8 cellular contexts compared by ENCODE assay signal in genomic region chr5:21481320-21482270, GRCh38.
DNase-seq lines count a peak whose midpoint lies in the region; ATAC-seq and TF ChIP-seq lines count a peak whose summit lies in the region.
"Not testable (repeated sequence)": the region's sequence is repeated elsewhere in the genome, so short reads cannot be mapped to it uniquely, and the experiment has no call there.

No MANE protein-coding gene starts in this region.

- H3K4me3 ChIP-seq in right cardiac atrium (ENCODE audit: low read length), result not testable (repeated sequence)

- not testable (repeated sequence) for H2AFZ ChIP-seq in H9 (ENCODE audit: low read length)

- H3K18ac ChIP-seq in H9 (ENCODE audit: insufficient read length, low read depth, low read length), result not testable (repeated sequence)

- not testable (repeated sequence) for H4K8ac ChIP-seq in H9 (replicated peaks; ENCODE audit: insufficient read length, low read depth, low read length)

- not testable (repeated sequence) for H3K56ac ChIP-seq in H9 (ENCODE audit: insufficient read length, low read depth, low read length)

- not testable (repeated sequence) for H2BK20ac ChIP-seq in H9 (ENCODE audit: low read depth, low read length, poor library complexity, severe bottlenecking)

- not testable (repeated sequence) for ATAC-seq in right cardiac atrium; naive B cell (ENCODE audit: low read depth in 2 of 2)

- not testable (repeated sequence) for H3K79me2 ChIP-seq in H9 (ENCODE audit: insufficient read depth, low read length)

- H3K9me3 Mint-ChIP-seq in H9, naive B cell: not testable (repeated sequence)

- H2BK12ac ChIP-seq in H9 (ENCODE audit: insufficient read length, low read depth, low read length), result not testable (repeated sequence)

- not testable (repeated sequence) for H2AK5ac ChIP-seq in H9 (ENCODE audit: insufficient read length, low read length)

- H3K23ac ChIP-seq in H9 (ENCODE audit: insufficient read length, low read depth, low read length), result not testable (repeated sequence)

- not testable (repeated sequence) for H3K27me3 Mint-ChIP-seq in H9 (ENCODE audit: low read depth); naive B cell

- H3K27ac Mint-ChIP-seq in H9 (peak overlapping the region in 2 of 3 experiments; percentile 80 to 86; a peak in 3 of 7 replicates), naive B cell (peak overlapping the region in 4 of 6 donors; percentile 17 to 69 (median 54))

- not testable (repeated sequence) for H3K9ac ChIP-seq in H9 (ENCODE audit: extremely low read depth, insufficient read length, low read length)

- not testable (repeated sequence) for H4K20me1 ChIP-seq in H9 (ENCODE audit: control insufficient read depth, insufficient read depth, insufficient read length)

- H3K4ac ChIP-seq in H9 (ENCODE audit: low read depth, low read length), result not testable (repeated sequence)

- not testable (repeated sequence) for H3K14ac ChIP-seq in H9 (ENCODE audit: insufficient read depth, low read length)

- H4K5ac ChIP-seq in H9 (ENCODE audit: insufficient read length, low read depth, low read length), result not testable (repeated sequence)

- peaks cover 6 to 15% of the 10 kb centered on the region in 2 experiments for H3K4me1 Mint-ChIP-seq in H9
- not testable (repeated sequence) for H3K4me1 Mint-ChIP-seq in naive B cell

- not testable (repeated sequence) for H3K9me3 ChIP-seq in H9 (ENCODE audit: control insufficient read depth, low read depth, low read length)
- H3K9me3 ChIP-seq in right cardiac atrium (ENCODE audit: control insufficient read depth, low read length), result peaks cover 16% of the 10 kb centered on the region

- not testable (repeated sequence) for H3K23me2 ChIP-seq in H9 (ENCODE audit: insufficient read length, low read depth, low read length, poor library complexity, severe bottlenecking)

- not testable (repeated sequence) for H2BK120ac ChIP-seq in H9 (ENCODE audit: low read depth, low read length, poor library complexity, severe bottlenecking)

- not testable (repeated sequence) for H3K27ac ChIP-seq in H9 (ENCODE audit: insufficient read length, low read depth, low read length); right cardiac atrium (ENCODE audit: low read length)
- H3K27ac ChIP-seq in caudate nucleus (ENCODE audit: low read depth, low read length), result peak overlapping the region; percentile 74

- TF ChIP-seq CTCF in H9 (conservative IDR thresholded peaks at IDR 0.05), result not testable (repeated sequence)

- not testable (repeated sequence) for H4K91ac ChIP-seq in H9 (ENCODE audit: insufficient read length, low read depth, low read length)

- no CpG with 5 or more reads among the region's 24 CpGs for WGBS in H9 (ENCODE audit: extremely low coverage, insufficient read length, low lambda C conversion rate)
- WGBS in right cardiac atrium, result 86% methylated on average over 24 of the region's 24 CpGs

- not testable (repeated sequence) for H3K27me3 ChIP-seq in H9 (ENCODE audit: insufficient read depth, low read length); right cardiac atrium (ENCODE audit: control insufficient read depth, insufficient read depth)

- peaks cover 13 to 22% (median 17%) of the 10 kb centered on the region in 3 experiments for H3K36me3 Mint-ChIP-seq in H9 (ENCODE audit: insufficient read depth in 1 of 3, low read depth in 3 of 3)
- H3K36me3 Mint-ChIP-seq in naive B cell, result peaks cover 20 to 22% of the 10 kb centered on the region in 2 donors

- H3T11ph ChIP-seq in H9 (ENCODE audit: low read length), result not testable (repeated sequence)

- H3K4me1 ChIP-seq in H9 (ENCODE audit: insufficient read depth, low read length); right cardiac atrium (ENCODE audit: control insufficient read depth, insufficient read depth, low read length): not testable (repeated sequence)

- H3K79me1 ChIP-seq in H9 (ENCODE audit: insufficient read depth, low read depth, low read length, poor library complexity, severe bottlenecking), result not testable (repeated sequence)

- not testable (repeated sequence) for H3K4me2 ChIP-seq in H9 (ENCODE audit: insufficient read depth, insufficient read length, low read length)

- not testable (repeated sequence) for H2BK5ac ChIP-seq in H9 (ENCODE audit: insufficient read length, low read length)

- intact Hi-C loops in right cardiac atrium (cut with DNase I); posterior vena cava (cut with DNase I): not testable (repeated sequence)

- not testable (repeated sequence) for DNase-seq in H9; caudate nucleus (lab: John Stamatoyannopoulos, UW); naive B cell
- DNase-seq in activated T-cell treated with anti-CD3 and anti-CD28 coated beads, Interleukin-2, amount 50 U/mL, for 1 hour, result peak; percentile 23
- DNase-seq in globus pallidus (ENCODE audit: low spot score) (peak; percentile 61), right cardiac atrium (peak; percentile 28 to 67 (median 59)), posterior vena cava (ENCODE audit: low spot score) (peak; percentile 85), superior temporal gyrus (ENCODE audit: extremely low spot score) (peak; percentile 49)

- H3K4me3 Mint-ChIP-seq in H9, result not testable (repeated sequence)
- peak overlapping the region in 1 of 8 donors; percentile 54 for H3K4me3 Mint-ChIP-seq in naive B cell

- H2BK15ac ChIP-seq in H9 (ENCODE audit: low read depth, low read length), result not testable (repeated sequence)
